Comparison of ENCODE assay signal across 15 cellular contexts in genomic region chr5:45262061-45262590, GRCh38.
"Had no signal": no experiment of that assay in that cellular context is flagged by ENCODE, and none has a peak within 500 bp of the region (broad histone marks: within the 10 kb centered on the region; RNA-seq: fewer than 3 reads in every experiment).

No MANE protein-coding gene starts in this region.

- H3K9me3 Mint-ChIP-seq: neural crest cell had no signal

- ATAC-seq: activated naive CD4-positive, alpha-beta T cell treated with anti-CD3 and anti-CD28 coated beads, Interleukin-2, amount 50 U/mL, for 72 hours; activated T-cell treated with anti-CD3 and anti-CD28 coated beads, Interleukin-2, amount 50 U/mL, for 4 hours; esophagus mucosa; left lobe of liver had no signal

- H3K27ac ChIP-seq: parathyroid adenoma, skin epidermis had no signal

- H3K4me3 Mint-ChIP-seq: activated CD4-positive, alpha-beta memory T cell treated with anti-CD3 and anti-CD28 coated beads for 36 hours; activated T-cell treated with anti-CD3 and anti-CD28 coated beads, Interleukin-2, amount 50 U/mL, for 4 hours; memory B cell; neural crest cell had no signal

- H3K4me3 ChIP-seq: skin epidermis had no signal

- H3K4me1 ChIP-seq: parathyroid adenoma had no signal

- H3K9ac ChIP-seq: parathyroid adenoma had no signal

- FAIRE-seq: endometrium had no signal

- H3K4me1 Mint-ChIP-seq: memory B cell, neural crest cell had no signal

- H3K36me3 Mint-ChIP-seq: activated CD4-positive, alpha-beta memory T cell treated with anti-CD3 and anti-CD28 coated beads for 36 hours; memory B cell had no signal

- DNase-seq: activated CD4-positive, alpha-beta memory T cell treated with anti-CD3 and anti-CD28 coated beads for 36 hours; activated CD4-positive, alpha-beta T cell treated with anti-CD3 and anti-CD28 coated beads for 1 hour; activated effector memory CD4-positive, alpha-beta T cell treated with anti-CD3 and anti-CD28 coated beads, Interleukin-2, amount 50 U/mL, for 16 hours; activated T-cell treated with anti-CD3 and anti-CD28 coated beads, Interleukin-2, amount 50 U/mL, for 4 hours; amygdala; cerebellar nuclear complex; trophoblast cell had no signal

- H3K27ac Mint-ChIP-seq: activated CD4-positive, alpha-beta memory T cell treated with anti-CD3 and anti-CD28 coated beads for 36 hours; activated naive CD4-positive, alpha-beta T cell treated with anti-CD3 and anti-CD28 coated beads, Interleukin-2, amount 50 U/mL, for 72 hours; memory B cell had no signal
